8 cellular contexts compared by ENCODE assay signal in the genomic region with DNA sequence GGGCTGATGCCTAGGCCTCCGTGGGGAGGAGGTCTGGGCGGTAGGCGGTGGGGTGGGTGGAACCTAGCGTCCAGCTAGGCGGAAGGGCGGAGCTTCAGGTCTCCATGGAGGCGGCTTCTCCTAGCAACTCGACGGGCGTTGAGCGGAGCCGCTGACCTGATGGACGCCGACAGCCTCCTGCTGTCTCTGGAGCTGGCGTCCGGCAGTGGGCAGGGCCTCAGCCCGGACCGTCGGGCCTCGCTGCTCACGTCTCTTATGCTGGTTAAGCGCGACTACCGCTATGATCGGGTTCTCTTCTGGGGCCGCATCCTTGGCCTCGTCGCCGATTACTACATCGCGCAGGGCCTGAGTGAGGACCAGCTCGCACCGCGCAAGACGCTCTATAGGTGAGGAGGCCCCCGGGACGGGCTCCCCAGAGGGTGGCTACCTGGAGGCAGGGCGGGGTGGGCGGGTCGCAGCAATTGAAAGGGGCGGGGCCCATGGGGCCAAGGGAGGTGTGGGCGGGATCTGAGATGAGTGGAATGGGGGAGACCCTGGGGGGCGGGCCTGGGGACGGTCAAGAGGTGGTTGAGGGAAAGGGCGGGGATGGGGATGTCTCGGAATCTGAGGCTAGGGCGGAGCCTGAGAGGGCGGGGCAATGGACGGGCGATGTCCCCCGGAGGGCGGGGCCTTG. TPM values are rescaled to one million over a fixed set of nuclear protein-coding genes. Genes with fewer than 3 reads are reported as not detected.
DNase-seq lines count a peak whose midpoint lies in the region; ATAC-seq lines count a peak whose summit lies in the region.

A gene with protein sequence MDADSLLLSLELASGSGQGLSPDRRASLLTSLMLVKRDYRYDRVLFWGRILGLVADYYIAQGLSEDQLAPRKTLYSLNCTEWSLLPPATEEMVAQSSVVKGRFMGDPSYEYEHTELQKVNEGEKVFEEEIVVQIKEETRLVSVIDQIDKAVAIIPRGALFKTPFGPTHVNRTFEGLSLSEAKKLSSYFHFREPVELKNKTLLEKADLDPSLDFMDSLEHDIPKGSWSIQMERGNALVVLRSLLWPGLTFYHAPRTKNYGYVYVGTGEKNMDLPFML (plus strand): TSS at position 97 of the 673 bp plus-strand sequence. CDS start 63 bp downstream, at position 160.

- ATAC-seq in HG03159 (IDR thresholded peaks at IDR 0.05; ENCODE audit: unreplicated experiment) = peak; percentile 39
- no peak for ATAC-seq in GM19328 (IDR thresholded peaks at IDR 0.05; ENCODE audit: unreplicated experiment)

- H4K91ac ChIP-seq in mesenchymal stem cell (ENCODE audit: low read length) = no peak within 1 kb of the TSS

- H3K18ac ChIP-seq in mesenchymal stem cell (ENCODE audit: low read depth in 1 of 2, low read length in 2 of 2) = peak within 1 kb of the TSS in 1 of 2 experiments; percentile 6

- peaks cover 8% of the 10 kb centered on the region for H3K4me1 ChIP-seq in mesenchymal stem cell (ENCODE audit: control insufficient read depth, insufficient read depth, low read depth, low read length)

- peak within 1 kb of the TSS in 1 of 2 experiments; percentile 35 for H3K14ac ChIP-seq in mesenchymal stem cell (ENCODE audit: low read length in 2 of 2)

- H2BK12ac ChIP-seq in mesenchymal stem cell (ENCODE audit: low read length in 2 of 2) = peak within 1 kb of the TSS in 1 of 2 experiments; percentile 67

- no peaks in the 10 kb centered on the region for H3K27me3 ChIP-seq in mesenchymal stem cell (ENCODE audit: control insufficient read depth in 1 of 2, insufficient read depth in 1 of 2, low read length in 2 of 2)

- WGBS in mesenchymal stem cell = 2% methylated on average over 52 of the region's 52 CpGs

- no peak within 1 kb of the TSS for H2BK5ac ChIP-seq in mesenchymal stem cell (ENCODE audit: low read depth, low read length, poor library complexity, severe bottlenecking)

- no peak within 1 kb of the TSS for H2AK5ac ChIP-seq in mesenchymal stem cell (ENCODE audit: low read length, severe bottlenecking)

- H2AFZ ChIP-seq in mesenchymal stem cell (ENCODE audit: low read depth, low read length) = peak within 1 kb of the TSS; percentile 68

- H4K8ac ChIP-seq in mesenchymal stem cell (ENCODE audit: low read length) = peak within 1 kb of the TSS; percentile 72

- H3K4me3 ChIP-seq in mesenchymal stem cell (ENCODE audit: insufficient read depth in 1 of 2, low read depth in 1 of 2, low read length in 2 of 2) = peak within 1 kb of the TSS; percentile 58 to 78

- no peak within 1 kb of the TSS for H3K27ac ChIP-seq in mesenchymal stem cell (ENCODE audit: low read length, poor library complexity, severe bottlenecking)

- DNase-seq in Daoy (ENCODE audit: low read depth) (peak; percentile 60), mesenchymal stem cell (peak; percentile 85), GF-D8 (lab: John Stamatoyannopoulos, UW) (no peak)
- DNase-seq in activated CD4-positive, alpha-beta T cell treated with anti-CD3 and anti-CD28 coated beads for 48 hours = peak; percentile 80
- peak; percentile 53 for DNase-seq in effector CD4-positive, alpha-beta T cell
- DNase-seq in stimulated activated CD8-positive, alpha-beta memory T cell treated with anti-CD3 and anti-CD28 coated beads, Interleukin-4, amount 100 ng/mL, for 4 hours (ENCODE audit: low read depth in 2 of 2, low spot score in 1 of 2) = peak; percentile 27

- no peaks in the 10 kb centered on the region for H3K9me3 ChIP-seq in mesenchymal stem cell (ENCODE audit: control insufficient read depth, low read length)

- H3K4ac ChIP-seq in mesenchymal stem cell (ENCODE audit: low read depth in 1 of 2, low read length in 2 of 2) = no peak within 1 kb of the TSS

- no peak within 1 kb of the TSS for H2BK120ac ChIP-seq in mesenchymal stem cell (ENCODE audit: low read depth, low read length)

- no peak within 1 kb of the TSS for H3K23ac ChIP-seq in mesenchymal stem cell (ENCODE audit: low read length in 2 of 2)

- peak within 1 kb of the TSS; percentile 56 for H3K4me2 ChIP-seq in mesenchymal stem cell (ENCODE audit: low read length, poor library complexity, severe bottlenecking)

- H3K9ac ChIP-seq in mesenchymal stem cell (ENCODE audit: low read length) = peak within 1 kb of the TSS; percentile 64

- H2BK15ac ChIP-seq in mesenchymal stem cell (ENCODE audit: low read depth, poor library complexity, severe bottlenecking) = no peak within 1 kb of the TSS

- peaks cover 11% of the 10 kb centered on the region for H3K79me1 ChIP-seq in mesenchymal stem cell (replicated peaks; ENCODE audit: low read length, poor library complexity, severe bottlenecking)

- H3K36me3 ChIP-seq in mesenchymal stem cell (ENCODE audit: control insufficient read depth in 1 of 2, insufficient read depth in 2 of 2, low read depth in 1 of 2, low read length in 2 of 2) = peaks cover 23 to 26% of the 10 kb centered on the region in 2 experiments

RNA-seq across cellular contexts. Expression of the gene that starts here (rescaled TPM):
- total RNA-seq in Daoy (2014; rRNA removed; shearing (Covaris generic)) = not detected in 2 replicates
- 0.62 TPM for polyA plus RNA-seq in mesenchymal stem cell (2013, experiment 1 of 2)
- polyA plus RNA-seq in mesenchymal stem cell (2013, experiment 2 of 2) = 0.84 TPM

Comparison
In these comparisons a context has a peak if more than half of its experiments do, and no peak if none do; other contexts are left out.
1. Peak in DNase-seq in Daoy; RNA of the gene not detected or under 1 TPM.